32 cellular contexts compared by ENCODE assay signal in genomic region chr6:25395731-25396130, GRCh38.
"Had no signal": no experiment of that assay in that cellular context is flagged by ENCODE, and none has a peak within 500 bp of the region (broad histone marks: within the 10 kb centered on the region; RNA-seq: fewer than 3 reads in every experiment).

No MANE protein-coding gene starts in this region.

- H3K27ac Mint-ChIP-seq: activated CD4-positive, alpha-beta memory T cell treated with anti-CD3 and anti-CD28 coated beads, Interleukin-2, amount 10 ng/mL, durations not matched to agents 7 days and 5 days; activated CD8-positive, alpha-beta memory T cell treated with anti-CD3 and anti-CD28 coated beads, Interleukin-2, amount 10 ng/mL, durations not matched to agents 7 days and 5 days; activated naive CD4-positive, alpha-beta T cell treated with anti-CD3 and anti-CD28 coated beads, Interleukin-2, amount 10 ng/mL, durations not matched to agents 7 days and 5 days; activated naive CD8-positive, alpha-beta T cell; activated naive CD8-positive, alpha-beta T cell treated with anti-CD3 and anti-CD28 coated beads, Interleukin-2, amount 50 U/mL, for 24 hours; brain had no signal

- H3K4me3 Mint-ChIP-seq: activated CD4-positive, alpha-beta memory T cell treated with anti-CD3 and anti-CD28 coated beads, Interleukin-2, amount 10 ng/mL, durations not matched to agents 7 days and 5 days; activated CD8-positive, alpha-beta memory T cell treated with anti-CD3 and anti-CD28 coated beads, Interleukin-2, amount 10 ng/mL, durations not matched to agents 7 days and 5 days; activated naive CD4-positive, alpha-beta T cell treated with anti-CD3 and anti-CD28 coated beads, Interleukin-2, amount 10 ng/mL, durations not matched to agents 7 days and 5 days; activated naive CD8-positive, alpha-beta T cell; activated naive CD8-positive, alpha-beta T cell treated with anti-CD3 and anti-CD28 coated beads, Interleukin-2, amount 50 U/mL, for 24 hours; brain had no signal

- H3K4me1 Mint-ChIP-seq: activated CD4-positive, alpha-beta memory T cell treated with anti-CD3 and anti-CD28 coated beads, Interleukin-2, amount 10 ng/mL, durations not matched to agents 7 days and 5 days; activated CD8-positive, alpha-beta memory T cell treated with anti-CD3 and anti-CD28 coated beads, Interleukin-2, amount 10 ng/mL, durations not matched to agents 7 days and 5 days; activated naive CD4-positive, alpha-beta T cell treated with anti-CD3 and anti-CD28 coated beads, Interleukin-2, amount 10 ng/mL, durations not matched to agents 7 days and 5 days; activated naive CD8-positive, alpha-beta T cell treated with anti-CD3 and anti-CD28 coated beads, Interleukin-2, amount 50 U/mL, for 24 hours had no signal

- H3K27ac ChIP-seq: PC-9, RWPE1, WERI-Rb-1 had no signal

- H3K4me3 ChIP-seq: PC-9 had no signal

- FAIRE-seq: bronchial epithelial cell, RCC 7860 had no signal

- H3K36me3 ChIP-seq: WERI-Rb-1 had no signal

- H2AFZ ChIP-seq: PC-9 had no signal

- H3K36me3 Mint-ChIP-seq: activated CD8-positive, alpha-beta memory T cell treated with anti-CD3 and anti-CD28 coated beads, Interleukin-2, amount 10 ng/mL, durations not matched to agents 7 days and 5 days; activated naive CD4-positive, alpha-beta T cell treated with anti-CD3 and anti-CD28 coated beads, Interleukin-2, amount 10 ng/mL, durations not matched to agents 7 days and 5 days; brain had no signal

- DNase-seq: activated CD4-positive, alpha-beta memory T cell treated with anti-CD3 and anti-CD28 coated beads, Interleukin-2, amount 10 ng/mL, durations not matched to agents 7 days and 5 days; activated CD4-positive, alpha-beta T cell treated with anti-CD3 and anti-CD28 coated beads for 1 hour; activated CD4-positive, alpha-beta T cell treated with anti-CD3 and anti-CD28 coated beads for 48 hours; activated CD4-positive, CD25-positive, alpha-beta regulatory T cell; activated CD8-positive, alpha-beta memory T cell treated with anti-CD3 and anti-CD28 coated beads for 24 hours; activated CD8-positive, alpha-beta memory T cell treated with anti-CD3 and anti-CD28 coated beads, Interleukin-2, amount 10 ng/mL, durations not matched to agents 7 days and 5 days; activated CD8-positive, alpha-beta memory T cell treated with anti-CD3 and anti-CD28 coated beads, Interleukin-2, amount 50 U/mL, for 48 hours; activated effector memory CD4-positive, alpha-beta T cell treated with Interleukin-2 at 50 U/mL for 16 hours; activated naive CD4-positive, alpha-beta T cell treated with anti-CD3 and anti-CD28 coated beads, Interleukin-2, amount 10 ng/mL, durations not matched to agents 7 days and 5 days; activated naive CD8-positive, alpha-beta T cell treated with anti-CD3 and anti-CD28 coated beads, Interleukin-2, amount 50 U/mL, for 24 hours; activated T-cell treated with anti-CD3 and anti-CD28 coated beads, Interleukin-2, amount 50 U/mL, for 48 hours; anterior cingulate cortex; caudate nucleus; cerebellar nuclear complex; NCI-H1092 treated with DMSO at 0.1 percent for 48 hours; NCI-H1417; NCI-H146; NCI-H187 treated with DMSO at 0.1 percent for 48 hours; NCI-H2081; NCI-H345; NCI-H524 treated with DMSO at 0.1 percent for 48 hours; NCI-H748 treated with DMSO at 0.1 percent for 48 hours; PC-9; SIG-M5; T1000; WERI-Rb-1 had no signal

- H3K4me2 ChIP-seq: PC-9 had no signal

- H3K9me3 Mint-ChIP-seq: activated CD4-positive, alpha-beta memory T cell treated with anti-CD3 and anti-CD28 coated beads, Interleukin-2, amount 10 ng/mL, durations not matched to agents 7 days and 5 days; activated naive CD4-positive, alpha-beta T cell treated with anti-CD3 and anti-CD28 coated beads, Interleukin-2, amount 10 ng/mL, durations not matched to agents 7 days and 5 days; activated naive CD8-positive, alpha-beta T cell treated with anti-CD3 and anti-CD28 coated beads, Interleukin-2, amount 50 U/mL, for 24 hours; brain had no signal

- ATAC-seq: activated CD8-positive, alpha-beta memory T cell treated with anti-CD3 and anti-CD28 coated beads, Interleukin-2, amount 10 ng/mL, durations not matched to agents 7 days and 5 days; activated naive CD8-positive, alpha-beta T cell treated with anti-CD3 and anti-CD28 coated beads, Interleukin-2, amount 50 U/mL, for 24 hours; Right ventricle myocardium inferior had no signal

- H3K27me3 Mint-ChIP-seq: activated CD4-positive, alpha-beta memory T cell treated with anti-CD3 and anti-CD28 coated beads, Interleukin-2, amount 10 ng/mL, durations not matched to agents 7 days and 5 days; activated CD8-positive, alpha-beta memory T cell treated with anti-CD3 and anti-CD28 coated beads, Interleukin-2, amount 10 ng/mL, durations not matched to agents 7 days and 5 days; activated naive CD4-positive, alpha-beta T cell treated with anti-CD3 and anti-CD28 coated beads, Interleukin-2, amount 10 ng/mL, durations not matched to agents 7 days and 5 days; activated naive CD8-positive, alpha-beta T cell; activated naive CD8-positive, alpha-beta T cell treated with anti-CD3 and anti-CD28 coated beads, Interleukin-2, amount 50 U/mL, for 24 hours had no signal
